In the genomic region with DNA sequence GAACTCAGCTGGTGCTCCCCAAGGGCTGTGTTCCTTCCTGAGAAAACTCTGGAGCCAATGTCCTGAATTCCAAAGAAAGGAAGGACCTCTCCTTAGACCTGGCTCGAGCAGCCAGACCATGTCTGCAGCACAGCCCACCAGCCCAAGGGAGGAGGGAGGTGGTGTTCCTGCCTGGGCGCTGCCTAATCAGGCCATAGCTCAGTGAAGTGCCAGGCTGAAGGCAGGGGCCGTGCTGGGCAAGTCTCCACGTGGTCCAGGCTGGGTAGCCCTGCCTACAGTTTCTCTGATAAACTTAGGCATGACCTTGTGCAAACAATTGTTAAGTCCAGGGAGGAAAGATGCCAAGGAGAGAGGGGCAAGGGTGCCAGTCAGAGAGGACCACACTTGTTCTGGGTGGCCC, we compare ENCODE assay signal across 1 cellular context.
TF ChIP-seq lines count a peak whose summit lies in the region.

No MANE protein-coding gene starts in this region.

TF ChIP-seq in HepG2, 621 proteins besides CTCF, POLR2A, EP300 and RAD21 (continued from another document):
- no peak for TF ChIP-seq HMGXB4 (CRISPR knock-in tag; IDR thresholded peaks at IDR 0.05; ENCODE audit: borderline replicate concordance in 1 of 2, low read depth in 1 of 2)
- no peak for TF ChIP-seq ZNF768 (CRISPR knock-in tag; IDR thresholded peaks at IDR 0.05)
- no peak for TF ChIP-seq GABPA (IDR thresholded peaks at IDR 0.05; ENCODE audit: low read depth, low read length)
- no peak for TF ChIP-seq GABPA (CRISPR knock-in tag; IDR thresholded peaks at IDR 0.05; ENCODE audit: low read depth)
- TF ChIP-seq ISX (CRISPR knock-in tag; conservative IDR thresholded peaks at IDR 0.05) = no peak
- no peak for TF ChIP-seq ZNF335 (CRISPR knock-in tag; IDR thresholded peaks at IDR 0.05)
